Comparison of ENCODE assay signal across 21 cellular contexts in genomic region chr22:49907807-49908206, GRCh38.
"Had no signal": no experiment of that assay in that cellular context is flagged by ENCODE, and none has a peak within 500 bp of the region (broad histone marks: within the 10 kb centered on the region; RNA-seq: fewer than 3 reads in every experiment).

No MANE protein-coding gene starts in this region.

- H3K4me1 Mint-ChIP-seq: activated B cell treated with CpG ODN at 0.5 μM for 24 hours had no signal

- H3K4me1 ChIP-seq: right lobe of liver, suprapubic skin, upper lobe of left lung had no signal

- H3K9me3 ChIP-seq: ovary, right lobe of liver, suprapubic skin, upper lobe of left lung had no signal

- H3K27ac ChIP-seq: coronary artery, ovary, right lobe of liver, suprapubic skin, upper lobe of left lung had no signal

- H3K4me3 Mint-ChIP-seq: activated B cell treated with CpG ODN at 0.5 μM for 24 hours; activated CD4-positive, alpha-beta T cell treated with anti-CD3 and anti-CD28 coated beads, Interleukin-2, amount 10 ng/mL, durations not matched to agents 7 days and 5 days; stimulated activated naive CD8-positive, alpha-beta T cell treated with anti-CD3 and anti-CD28 coated beads, Interleukin-15, Interleukin-2, amounts not matched to agents 100 ng/mL and 50 ng/mL, for 24 hours; T-helper 1 cell treated with Interleukin-12 subunit alpha and Interleukin-12 subunit beta and Interleukin-4 antibody, amounts not matched to agents 30 μg/mL and 1 μg/mL, for 36 hours had no signal

- DNase-seq: activated B cell treated with CpG ODN at 0.5 μM for 24 hours; activated CD4-positive, alpha-beta T cell treated with anti-CD3 and anti-CD28 coated beads, Interleukin-2, amount 10 ng/mL, durations not matched to agents 7 days and 5 days; activated CD8-positive, alpha-beta memory T cell treated with anti-CD3 and anti-CD28 coated beads, Interleukin-2, amount 50 U/mL, for 48 hours; activated gamma-delta T cell treated with Interleukin-2 at 50 U/mL for 16 hours; caudate nucleus; foreskin fibroblast; glutamatergic neuron; kidney glomerular epithelial cell; left ventricle myocardium superior; mesendoderm; ovary; stimulated activated CD4-positive, alpha-beta T cell treated with anti-CD3 and anti-CD28 coated beads, Interleukin-4, amount 100 ng/mL, for 4 hours; stimulated activated CD8-positive, alpha-beta memory T cell treated with anti-CD3 and anti-CD28 coated beads, Interleukin-4, amount 100 ng/mL, for 48 hours had no signal

- H3K27me3 ChIP-seq: ovary, right lobe of liver, suprapubic skin, upper lobe of left lung had no signal

- ATAC-seq: left ventricle myocardium superior, right lobe of liver had no signal

- H3K27ac Mint-ChIP-seq: activated B cell treated with CpG ODN at 0.5 μM for 24 hours; activated CD4-positive, alpha-beta T cell treated with anti-CD3 and anti-CD28 coated beads, Interleukin-2, amount 10 ng/mL, durations not matched to agents 7 days and 5 days; T-helper 1 cell treated with Interleukin-12 subunit alpha and Interleukin-12 subunit beta and Interleukin-4 antibody, amounts not matched to agents 30 μg/mL and 1 μg/mL, for 36 hours had no signal

- H3K4me2 ChIP-seq: smooth muscle cell had no signal

- FAIRE-seq: TTC549 had no signal

- H3K4me3 ChIP-seq: coronary artery, ovary, right lobe of liver, smooth muscle cell, suprapubic skin, upper lobe of left lung had no signal

- H3K27me3 Mint-ChIP-seq: activated B cell treated with CpG ODN at 0.5 μM for 24 hours; activated CD4-positive, alpha-beta T cell treated with anti-CD3 and anti-CD28 coated beads, Interleukin-2, amount 10 ng/mL, durations not matched to agents 7 days and 5 days; stimulated activated naive CD8-positive, alpha-beta T cell treated with anti-CD3 and anti-CD28 coated beads, Interleukin-15, Interleukin-2, amounts not matched to agents 100 ng/mL and 50 ng/mL, for 24 hours had no signal

- H3K9me3 Mint-ChIP-seq: activated B cell treated with CpG ODN at 0.5 μM for 24 hours; activated CD4-positive, alpha-beta T cell treated with anti-CD3 and anti-CD28 coated beads, Interleukin-2, amount 10 ng/mL, durations not matched to agents 7 days and 5 days; stimulated activated naive CD8-positive, alpha-beta T cell treated with anti-CD3 and anti-CD28 coated beads, Interleukin-15, Interleukin-2, amounts not matched to agents 100 ng/mL and 50 ng/mL, for 24 hours; T-helper 1 cell treated with Interleukin-12 subunit alpha and Interleukin-12 subunit beta and Interleukin-4 antibody, amounts not matched to agents 30 μg/mL and 1 μg/mL, for 36 hours had no signal
